8 cellular contexts compared by ENCODE assay signal in genomic region chr12:47078733-47079364, GRCh38. TPM values are rescaled to one million over a fixed set of nuclear protein-coding genes. Genes with fewer than 3 reads are reported as not detected.
DNase-seq lines count a peak whose midpoint lies in the region; ATAC-seq, FAIRE-seq and TF ChIP-seq lines count a peak whose summit lies in the region.

No MANE protein-coding gene starts in this region.

- CTCF ChIA-PET in GM12878 (lab: Yijun Ruan, JAX), result interaction anchor here (0.8 to 2.8 kb wide), 4 partner anchors 9 to 319 kb away, joined by 3 to 12 read pairs (median 4); no protein-coding TSS in a partner anchor

- H2AFZ ChIP-seq in GM12878 (ENCODE audit: control insufficient read depth, low read depth, low read length), result no peak overlapping the region; the same call in 1 of the 2 replicates

- FAIRE-seq in GM12878 (lab: Jason Lieb, UNC), result no peak

- no peaks in the 10 kb centered on the region for H3K36me3 ChIP-seq in GM12878 (ENCODE audit: control insufficient read depth in 2 of 2, insufficient read depth in 2 of 2, low read length in 1 of 2)

- no peak overlapping the region for H3K9ac ChIP-seq in GM12878 (ENCODE audit: control insufficient read depth, insufficient read depth, low read length)

- TF ChIP-seq RAD21 in GM12878 (IDR thresholded peaks at IDR 0.05; ENCODE audit: insufficient read depth, low read depth, low read length), result no peak

- H3K4me1 ChIP-seq in GM12878 (ENCODE audit: control insufficient read depth, insufficient read depth, low read length), result peaks cover 10% of the 10 kb centered on the region

- no peaks in the 10 kb centered on the region for H3K79me2 ChIP-seq in GM12878 (ENCODE audit: control insufficient read depth, insufficient read depth, low read length)

- BruUV-seq in GM12878 (replicated peaks; lab: Mats Ljungman, UMichigan), result no TSS peak

- DNase-seq in H4 (ENCODE audit: low spot score) (peak; percentile 26), SHP77 (lab: John Stamatoyannopoulos, UW) (peak; percentile 27 to 57), GM12878 (ENCODE audit: low read depth, low spot score) (no peak), kidney tubule cell (ENCODE audit: low spot score) (peak; percentile 70), 8988T (no peak)
- peak; percentile 21 to 33 for DNase-seq in stimulated activated CD4-positive, alpha-beta T cell treated with anti-CD3 and anti-CD28 coated beads, Interleukin-2, amount 100 ng/mL, for 48 hours

- peaks cover 12 to 19% of the 10 kb centered on the region in 2 experiments for H3K27me3 ChIP-seq in GM12878 (replicated peaks in 1 of 2; ENCODE audit: control insufficient read depth in 2 of 2, insufficient read depth in 2 of 2, low read length in 1 of 2)

- 2% methylated on average over 12 of the region's 12 CpGs for WGBS in GM12878 (ENCODE audit: insufficient coverage, insufficient replicate concordance, low lambda C conversion rate, missing lambda C conversion rate)

- H4K20me1 ChIP-seq in GM12878 (ENCODE audit: control insufficient read depth, insufficient read depth), result no peaks in the 10 kb centered on the region; the same call in 1 of the 2 replicates

- TF ChIP-seq EP300 in GM12878 (IDR thresholded peaks at IDR 0.05; ENCODE audit: borderline replicate concordance in 1 of 2, control insufficient read depth in 1 of 2, low read depth in 2 of 2, low read length in 2 of 2), result no peak

- H3K27ac ChIP-seq in GM12878 (ENCODE audit: control insufficient read depth, insufficient read depth), result no peak overlapping the region

- in situ Hi-C loops in GM12878 (cut with MboI), result no loop called here

- ATAC-seq in GM12878 (peak; percentile 40; the same call in 2 of the 3 replicates), GM21447 (IDR thresholded peaks at IDR 0.05; ENCODE audit: unreplicated experiment) (no peak), GM21515 (IDR thresholded peaks at IDR 0.05; ENCODE audit: unreplicated experiment) (no peak)

- POLR2A ChIA-PET in GM12878 (lab: Charles Lee), result no interaction called here

- no peaks in the 10 kb centered on the region for H3K9me3 ChIP-seq in GM12878 (replicated peaks; ENCODE audit: control insufficient read depth, insufficient read depth, low read length)

- no peak for TF ChIP-seq POLR2A in GM12878 (IDR thresholded peaks at IDR 0.05; ENCODE audit: low read depth, low read length)

- H3K4me3 ChIP-seq in GM12878, result peak overlapping the region; percentile 12

- no peak for TF ChIP-seq CTCF in GM12878 (IDR thresholded peaks at IDR 0.05 in 2 of 3, conservative IDR thresholded peaks at IDR 0.05 in 1 of 3; ENCODE audit: control insufficient read depth in 2 of 3, extremely low read depth in 1 of 3, insufficient read depth in 1 of 3, low read depth in 3 of 3, low read length in 3 of 3)

- SMC1A ChIA-PET in GM12878 (lab: Charles Lee; ENCODE audit: uncharacterized antibody, unreplicated experiment), result interaction anchor here (2.5 kb wide), 1 partner anchor 228 kb away, joined by 9 read pairs; no protein-coding TSS in a partner anchor

- peak overlapping the region; percentile 58 for H3K4me2 ChIP-seq in GM12878 (ENCODE audit: control insufficient read depth, insufficient read depth)

- intact Hi-C loops in GM12878 (cut with micrococcal nuclease; ENCODE audit: unreplicated experiment), result loop anchor here (2.0 kb wide), 1 partner anchor 228 kb away; no protein-coding TSS in a partner anchor

- RAD21 ChIA-PET in GM12878 (lab: Charles Lee; ENCODE audit: unreplicated experiment), result interaction anchor here (0.9 to 2.2 kb wide), 5 partner anchors 128 to 329 kb away, joined by 3 to 9 read pairs (median 3); no protein-coding TSS in a partner anchor

TF ChIP-seq in GM12878, 131 proteins besides CTCF, POLR2A, EP300 and RAD21:
- TF ChIP-seq JUNB (IDR thresholded peaks at IDR 0.05), result no peak
- TF ChIP-seq ATF7 (IDR thresholded peaks at IDR 0.05; ENCODE audit: low read depth), result no peak
- TF ChIP-seq RUNX3 (IDR thresholded peaks at IDR 0.05; ENCODE audit: low read length), result no peak
- TF ChIP-seq KDM1A (IDR thresholded peaks at IDR 0.05; ENCODE audit: borderline replicate concordance), result no peak
- peak; percentile 96; the same call in 1 of the 2 replicates for TF ChIP-seq EZH2 (IDR thresholded peaks at IDR 0.05; ENCODE audit: borderline replicate concordance, control insufficient read depth, low read depth, low read length)

RNA-seq across cellular contexts. Expression of gene PCED1B, which starts 0.6 kb away (rescaled TPM):
- total RNA-seq in H4 (2014; rRNA removed; shearing (Covaris generic)), result 1.1 TPM in 1 of 2 replicates, not detected in the other
- 0.59 and 0.81 TPM in 2 replicates for total RNA-seq in GM12878 (2013; cell fraction: nucleolus; rRNA removed)
- total RNA-seq in GM12878 (2014; rRNA removed), result 2.2 and 4.2 TPM in 2 replicates
- total RNA-seq in GM12878 (2014; rRNA removed; fragmentation: Illumina TruSeq; extraction: Trizol), result 2.2 and 2.3 TPM in 2 replicates
- 8.5 and 8.8 TPM in 2 replicates for total RNA-seq in GM12878 (2021)
- polyA plus RNA-seq in GM12878 (2011; ENCODE audit: low read depth), result 0.66 TPM
- 0.49 and 1.7 TPM in 2 replicates for polyA plus RNA-seq in GM12878 (2011; rRNA removed)
- 1.5 and 2.2 TPM in 2 replicates for polyA plus RNA-seq in GM12878 (2011; cell fraction: cytosol; rRNA removed)
- 1.8 and 2.5 TPM in 2 replicates for polyA plus RNA-seq in GM12878 (2011; cell fraction: nucleus; rRNA removed)
- 1.8 and 2.1 TPM in 2 replicates for polyA plus RNA-seq in GM12878 (2012)
- 2.8 and 5.2 TPM in 2 replicates for polyA plus RNA-seq in GM12878 (2014; fragmentation: Illumina TruSeq; extraction: Trizol)
- 1 to 10 TPM in 1 of 2 experiments, under 1 TPM in 1; 0.80 to 1.8 TPM for polyA plus RNA-seq in GM12878 (2014; fragmentation: Nextera tagmentation; extraction: Ambion mirVana)
- 4.9 and 5.4 TPM in 2 replicates for polyA plus RNA-seq in GM12878 (2014; rRNA removed)
- polyA plus RNA-seq in GM12878 (2016; fragmentation: Nextera tagmentation; extraction: Ambion mirVana), result 1 to 10 TPM; 2.8 to 3.3 TPM
- polyA minus RNA-seq in GM12878 (2011; rRNA and poly(A)+ RNA removed), result 0.88 and 1.2 TPM in 2 replicates
- 1.4 TPM in 1 of 2 replicates, not detected in the other for polyA minus RNA-seq in GM12878 (2011; cell fraction: cytosol; rRNA and poly(A)+ RNA removed)
- polyA minus RNA-seq in GM12878 (2011; cell fraction: nucleus; rRNA and poly(A)+ RNA removed), result 0.24 and 1.1 TPM in 2 replicates

RNA-seq across cellular contexts. Expression of gene AMIGO2, which starts 0.9 kb away (rescaled TPM):
- total RNA-seq in H4 (2014; rRNA removed; shearing (Covaris generic)), result 44.3 and 47.4 TPM in 2 replicates
- not detected in 2 replicates for total RNA-seq in GM12878 (2013; cell fraction: nucleolus; rRNA removed)
- total RNA-seq in GM12878 (2014; rRNA removed) (not detected in 2 replicates), GM12878 (2014; rRNA removed; fragmentation: Illumina TruSeq; extraction: Trizol) (not detected in 2 replicates), GM12878 (2021) (0.08 and 0.15 TPM in 2 replicates)
- not detected for polyA plus RNA-seq in GM12878 (2011; ENCODE audit: low read depth)
- polyA plus RNA-seq in GM12878 (2011; rRNA removed) (0.11 and 0.20 TPM in 2 replicates), GM12878 (2014; fragmentation: Illumina TruSeq; extraction: Trizol) (not detected in 2 replicates), GM12878 (2014; fragmentation: Nextera tagmentation; extraction: Ambion mirVana) (not detected), GM12878 (2014; rRNA removed) (0.03 TPM in 2 replicates), GM12878 (2016; fragmentation: Nextera tagmentation; extraction: Ambion mirVana) (not detected)
- 0.06 and 0.07 TPM in 2 replicates for polyA plus RNA-seq in GM12878 (2011; cell fraction: cytosol; rRNA removed)
- 0.10 and 0.18 TPM in 2 replicates for polyA plus RNA-seq in GM12878 (2011; cell fraction: nucleus; rRNA removed)
- polyA plus RNA-seq in GM12878 (2012), result not detected in 2 replicates
- not detected in 2 replicates for polyA minus RNA-seq in GM12878 (2011; rRNA and poly(A)+ RNA removed)
- polyA minus RNA-seq in GM12878 (2011; cell fraction: cytosol; rRNA and poly(A)+ RNA removed), result 0.42 TPM in 1 of 2 replicates, not detected in the other
- polyA minus RNA-seq in GM12878 (2011; cell fraction: nucleus; rRNA and poly(A)+ RNA removed), result 0.19 TPM in 1 of 2 replicates, not detected in the other

Comparison
In these comparisons a context has a peak if more than half of its experiments do, and no peak if none do; other contexts are left out.
1. DNase-seq: peak in H4 (single experiment), SHP77 (2 of 2), kidney tubule cell (single experiment) and stimulated activated CD4-positive, alpha-beta T cell treated with anti-CD3 and anti-CD28 coated beads, Interleukin-2, amount 100 ng/mL, for 48 hours (2 of 2); none in GM12878 (single experiment) and 8988T (single experiment).
2. RNA of gene AMIGO2, which starts 0.9 kb away (total RNA-seq): 44.3 to 47.4 TPM in H4; 0.08 to 0.15 TPM in GM12878; every median in the first group is over 10 times any median in the second.